1 cellular context compared by ENCODE assay signal in genomic region chr15:70341566-70341965, GRCh38.
TF ChIP-seq lines count a peak whose summit lies in the region.

No MANE protein-coding gene starts in this region.

TF ChIP-seq in H1, 55 proteins besides CTCF, POLR2A, EP300 and RAD21 (continued from another document):
- TF ChIP-seq RNF2 (IDR thresholded peaks at IDR 0.05; ENCODE audit: borderline replicate concordance, low read depth, low read length, missing control alignments, poor library complexity, severe bottlenecking) (no peak), SAP30 (IDR thresholded peaks at IDR 0.05; ENCODE audit: insufficient read depth, insufficient replicate concordance, low read length) (no peak), SIX5 (IDR thresholded peaks at IDR 0.05; ENCODE audit: low read depth, low read length) (no peak), TEAD4 (IDR thresholded peaks at IDR 0.05; ENCODE audit: low read depth, low read length) (no peak), GABPA (IDR thresholded peaks at IDR 0.05; ENCODE audit: borderline replicate concordance, insufficient read depth, low read length) (no peak), CHD2 (IDR thresholded peaks at IDR 0.05; ENCODE audit: low read length) (no peak), POU5F1 (IDR thresholded peaks at IDR 0.05; ENCODE audit: low read depth, low read length) (no peak), SP1 (IDR thresholded peaks at IDR 0.05; ENCODE audit: low read depth, low read length) (no peak), CEBPB (IDR thresholded peaks at IDR 0.05; ENCODE audit: low read depth, low read length) (no peak), TAF1 (IDR thresholded peaks at IDR 0.05; ENCODE audit: low read depth, low read length) (no peak), BRCA1 (IDR thresholded peaks at IDR 0.05; ENCODE audit: low read depth, low read length) (no peak), CHD1 (IDR thresholded peaks at IDR 0.05; ENCODE audit: low read depth, low read length) (no peak)
TF ChIP-seq in H1: peak in this region for 0.
